In genomic region chr1:151314137-151314875, GRCh38 we compare ENCODE assay signal across 8 cellular contexts. TPM values are rescaled to one million over a fixed set of nuclear protein-coding genes. Genes with fewer than 3 reads are reported as not detected.
DNase-seq lines count a peak whose midpoint lies in the region; TF ChIP-seq lines count a peak whose summit lies in the region.

No MANE protein-coding gene starts in this region.

- peak; percentile 87 for DNase-seq in HT1080 (ENCODE audit: low read depth)
- peak in 60 of 61 donors; percentile 9 to 93 (median 81) for DNase-seq in caudate nucleus (lab: John Stamatoyannopoulos, UW)
- peak; percentile 87 to 88 for DNase-seq in suprapubic skin (ENCODE audit: low spot score in 2 of 2)
- DNase-seq in DMS114 treated with DMSO at 0.1 percent for 48 hours (lab: John Stamatoyannopoulos, UW; ENCODE audit: unreplicated experiment) = no peak
- no peak for DNase-seq in activated naive CD4-positive, alpha-beta T cell (lab: John Stamatoyannopoulos, UW)
- DNase-seq in activated effector memory CD4-positive, alpha-beta T cell treated with Interleukin-2 at 50 U/mL for 16 hours = no peak
- no peak for DNase-seq in GM19240 (ENCODE audit: insufficient read length, low spot score)

- no peaks in the 10 kb centered on the region for H3K9me3 ChIP-seq in suprapubic skin

- no peak for TF ChIP-seq CTCF in suprapubic skin (IDR thresholded peaks at IDR 0.05)

- no peak overlapping the region for H3K4me3 ChIP-seq in suprapubic skin

- TF ChIP-seq POLR2A in suprapubic skin (IDR thresholded peaks at IDR 0.05) = no peak

- peak overlapping the region; percentile 88 for H3K27ac ChIP-seq in caudate nucleus (ENCODE audit: low read depth, low read length)
- peak overlapping the region; percentile 90 for H3K27ac ChIP-seq in layer of hippocampus (ENCODE audit: low read depth, low read length)
- H3K27ac ChIP-seq in suprapubic skin = peak overlapping the region; percentile 67

- H3K4me1 ChIP-seq in suprapubic skin = peaks cover 51% of the 10 kb centered on the region

- WGBS in suprapubic skin = 44% methylated on average over 3 of the region's 3 CpGs

- H3K27me3 ChIP-seq in layer of hippocampus (ENCODE audit: control insufficient read depth, insufficient read depth, low read length) (no peaks in the 10 kb centered on the region), suprapubic skin (no peaks in the 10 kb centered on the region)

- peaks cover 58% of the 10 kb centered on the region for H3K36me3 ChIP-seq in suprapubic skin

- no peak for TF ChIP-seq EP300 in suprapubic skin (IDR thresholded peaks at IDR 0.05)

RNA-seq across cellular contexts. Expression of gene PI4KB, which starts 12.9 kb away (rescaled TPM):
- 37.8 and 50.0 TPM in 2 replicates for total RNA-seq in HT1080 (2014; rRNA removed; shearing (Covaris generic))
- polyA plus RNA-seq in HT1080 (2015; cell fraction: cytosol; rRNA removed) = 41.4 and 41.5 TPM in 2 replicates
- polyA plus RNA-seq in HT1080 (2015; cell fraction: nucleus; rRNA removed) = 46.0 and 51.6 TPM in 2 replicates
- total RNA-seq in suprapubic skin = 100 to 1,000 TPM in 1 of 4 donors, 10 to 100 TPM in 3; 50.0 to 102 (median 60.3) TPM

RNA-seq across cellular contexts. Expression of gene ZNF687, which starts 32.2 kb away (rescaled TPM):
- total RNA-seq in HT1080 (2014; rRNA removed; shearing (Covaris generic)) = 17.6 and 22.2 TPM in 2 replicates
- 12.8 and 15.2 TPM in 2 replicates for polyA plus RNA-seq in HT1080 (2015; cell fraction: cytosol; rRNA removed)
- polyA plus RNA-seq in HT1080 (2015; cell fraction: nucleus; rRNA removed) = 24.1 and 26.4 TPM in 2 replicates
- total RNA-seq in suprapubic skin = 10 to 100 TPM; 23.6 to 36.8 (median 29.7) TPM

RNA-seq across cellular contexts. Expression of gene RFX5, which starts 32.7 kb away (rescaled TPM):
- 34.8 and 46.4 TPM in 2 replicates for total RNA-seq in HT1080 (2014; rRNA removed; shearing (Covaris generic))
- 26.4 and 32.7 TPM in 2 replicates for polyA plus RNA-seq in HT1080 (2015; cell fraction: cytosol; rRNA removed)
- 59.0 and 61.3 TPM in 2 replicates for polyA plus RNA-seq in HT1080 (2015; cell fraction: nucleus; rRNA removed)
- total RNA-seq in suprapubic skin = 10 to 100 TPM; 18.0 to 22.1 (median 18.5) TPM

RNA-seq across cellular contexts. Expression of gene SELENBP1, which starts 58.2 kb away (rescaled TPM):
- not detected in 2 replicates for total RNA-seq in HT1080 (2014; rRNA removed; shearing (Covaris generic))
- polyA plus RNA-seq in HT1080 (2015; cell fraction: cytosol; rRNA removed) = not detected in 2 replicates
- polyA plus RNA-seq in HT1080 (2015; cell fraction: nucleus; rRNA removed) = not detected in 2 replicates
- 10 to 100 TPM; 32.0 to 67.5 (median 48.7) TPM for total RNA-seq in suprapubic skin

RNA-seq across cellular contexts. Expression of gene PSMD4, which starts 59.8 kb away (rescaled TPM):
- total RNA-seq in HT1080 (2014; rRNA removed; shearing (Covaris generic)) = 233 and 234 TPM in 2 replicates
- 165 and 198 TPM in 2 replicates for polyA plus RNA-seq in HT1080 (2015; cell fraction: cytosol; rRNA removed)
- 187 and 192 TPM in 2 replicates for polyA plus RNA-seq in HT1080 (2015; cell fraction: nucleus; rRNA removed)
- total RNA-seq in suprapubic skin = 100 to 1,000 TPM; 101 to 133 (median 119) TPM

Comparison
In these comparisons a context has a peak if more than half of its experiments do, and no peak if none do; other contexts are left out.
1. DNase-seq: peak in HT1080 (single experiment), caudate nucleus (60 of 61) and suprapubic skin (2 of 2); none in DMS114 treated with DMSO at 0.1 percent for 48 hours (single experiment), activated naive CD4-positive, alpha-beta T cell (0 of 4), activated effector memory CD4-positive, alpha-beta T cell treated with Interleukin-2 at 50 U/mL for 16 hours (single experiment) and GM19240 (single experiment).
2. Peak in every context shown above with its lines, with median percentiles within 50 percentile points of each other: H3K27ac ChIP-seq.